Comparison of ENCODE assay signal across 1 cellular context in the genomic region with DNA sequence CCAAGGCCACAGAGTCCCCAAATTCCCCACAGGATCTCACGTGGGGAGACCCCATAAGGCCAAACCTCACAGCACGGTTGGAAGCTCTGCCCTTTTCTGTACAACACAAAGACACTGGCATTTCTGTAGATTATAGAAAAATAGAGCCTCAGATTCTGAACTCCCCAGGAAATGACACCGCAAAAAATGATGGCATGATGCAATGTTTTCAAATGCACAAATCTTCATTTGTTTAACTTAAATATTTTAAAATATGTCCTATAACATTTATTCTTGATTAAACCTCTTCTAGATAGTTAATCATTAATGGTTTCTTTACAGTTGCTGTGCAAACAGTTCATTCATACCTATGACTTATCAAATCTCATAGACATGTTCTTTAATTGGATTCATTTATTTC.
TF ChIP-seq lines count a peak whose summit lies in the region.

No MANE protein-coding gene starts in this region.

TF ChIP-seq in GM23338, 12 proteins besides CTCF, POLR2A, EP300 and RAD21 (continued from another document):
- TF ChIP-seq, protein P1, sequence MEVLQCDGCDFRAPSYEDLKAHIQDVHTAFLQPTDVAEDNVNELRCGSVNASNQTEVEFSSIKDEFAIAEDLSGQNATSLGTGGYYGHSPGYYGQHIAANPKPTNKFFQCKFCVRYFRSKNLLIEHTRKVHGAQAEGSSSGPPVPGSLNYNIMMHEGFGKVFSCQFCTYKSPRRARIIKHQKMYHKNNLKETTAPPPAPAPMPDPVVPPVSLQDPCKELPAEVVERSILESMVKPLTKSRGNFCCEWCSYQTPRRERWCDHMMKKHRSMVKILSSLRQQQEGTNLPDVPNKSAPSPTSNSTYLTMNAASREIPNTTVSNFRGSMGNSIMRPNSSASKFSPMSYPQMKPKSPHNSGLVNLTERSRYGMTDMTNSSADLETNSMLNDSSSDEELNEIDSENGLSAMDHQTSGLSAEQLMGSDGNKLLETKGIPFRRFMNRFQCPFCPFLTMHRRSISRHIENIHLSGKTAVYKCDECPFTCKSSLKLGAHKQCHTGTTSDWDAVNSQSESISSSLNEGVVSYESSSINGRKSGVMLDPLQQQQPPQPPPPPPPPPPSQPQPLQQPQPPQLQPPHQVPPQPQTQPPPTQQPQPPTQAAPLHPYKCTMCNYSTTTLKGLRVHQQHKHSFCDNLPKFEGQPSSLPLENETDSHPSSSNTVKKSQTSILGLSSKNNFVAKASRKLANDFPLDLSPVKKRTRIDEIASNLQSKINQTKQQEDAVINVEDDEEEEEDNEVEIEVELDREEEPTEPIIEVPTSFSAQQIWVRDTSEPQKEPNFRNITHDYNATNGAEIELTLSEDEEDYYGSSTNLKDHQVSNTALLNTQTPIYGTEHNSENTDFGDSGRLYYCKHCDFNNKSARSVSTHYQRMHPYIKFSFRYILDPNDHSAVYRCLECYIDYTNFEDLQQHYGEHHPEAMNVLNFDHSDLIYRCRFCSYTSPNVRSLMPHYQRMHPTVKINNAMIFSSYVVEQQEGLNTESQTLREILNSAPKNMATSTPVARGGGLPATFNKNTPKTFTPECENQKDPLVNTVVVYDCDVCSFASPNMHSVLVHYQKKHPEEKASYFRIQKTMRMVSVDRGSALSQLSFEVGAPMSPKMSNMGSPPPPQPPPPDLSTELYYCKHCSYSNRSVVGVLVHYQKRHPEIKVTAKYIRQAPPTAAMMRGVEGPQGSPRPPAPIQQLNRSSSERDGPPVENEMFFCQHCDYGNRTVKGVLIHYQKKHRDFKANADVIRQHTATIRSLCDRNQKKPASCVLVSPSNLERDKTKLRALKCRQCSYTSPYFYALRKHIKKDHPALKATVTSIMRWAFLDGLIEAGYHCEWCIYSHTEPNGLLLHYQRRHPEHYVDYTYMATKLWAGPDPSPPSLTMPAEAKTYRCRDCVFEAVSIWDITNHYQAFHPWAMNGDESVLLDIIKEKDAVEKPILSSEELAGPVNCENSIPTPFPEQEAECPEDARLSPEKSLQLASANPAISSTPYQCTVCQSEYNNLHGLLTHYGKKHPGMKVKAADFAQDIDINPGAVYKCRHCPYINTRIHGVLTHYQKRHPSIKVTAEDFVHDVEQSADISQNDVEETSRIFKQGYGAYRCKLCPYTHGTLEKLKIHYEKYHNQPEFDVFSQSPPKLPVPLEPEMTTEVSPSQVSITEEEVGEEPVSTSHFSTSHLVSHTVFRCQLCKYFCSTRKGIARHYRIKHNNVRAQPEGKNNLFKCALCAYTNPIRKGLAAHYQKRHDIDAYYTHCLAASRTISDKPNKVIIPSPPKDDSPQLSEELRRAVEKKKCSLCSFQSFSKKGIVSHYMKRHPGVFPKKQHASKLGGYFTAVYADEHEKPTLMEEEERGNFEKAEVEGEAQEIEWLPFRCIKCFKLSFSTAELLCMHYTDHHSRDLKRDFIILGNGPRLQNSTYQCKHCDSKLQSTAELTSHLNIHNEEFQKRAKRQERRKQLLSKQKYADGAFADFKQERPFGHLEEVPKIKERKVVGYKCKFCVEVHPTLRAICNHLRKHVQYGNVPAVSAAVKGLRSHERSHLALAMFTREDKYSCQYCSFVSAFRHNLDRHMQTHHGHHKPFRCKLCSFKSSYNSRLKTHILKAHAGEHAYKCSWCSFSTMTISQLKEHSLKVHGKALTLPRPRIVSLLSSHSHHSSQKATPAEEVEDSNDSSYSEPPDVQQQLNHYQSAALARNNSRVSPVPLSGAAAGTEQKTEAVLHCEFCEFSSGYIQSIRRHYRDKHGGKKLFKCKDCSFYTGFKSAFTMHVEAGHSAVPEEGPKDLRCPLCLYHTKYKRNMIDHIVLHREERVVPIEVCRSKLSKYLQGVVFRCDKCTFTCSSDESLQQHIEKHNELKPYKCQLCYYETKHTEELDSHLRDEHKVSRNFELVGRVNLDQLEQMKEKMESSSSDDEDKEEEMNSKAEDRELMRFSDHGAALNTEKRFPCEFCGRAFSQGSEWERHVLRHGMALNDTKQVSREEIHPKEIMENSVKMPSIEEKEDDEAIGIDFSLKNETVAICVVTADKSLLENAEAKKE (CRISPR knock-in tag; IDR thresholded peaks at IDR 0.05): no peak
- TF ChIP-seq EZH2 (IDR thresholded peaks at IDR 0.05; ENCODE audit: low read depth, unreplicated experiment) (no peak), ZNF114 (CRISPR knock-in tag; IDR thresholded peaks at IDR 0.05) (no peak), NANOG (IDR thresholded peaks at IDR 0.05; ENCODE audit: borderline replicate concordance) (no peak)
- TF ChIP-seq, protein P2, sequence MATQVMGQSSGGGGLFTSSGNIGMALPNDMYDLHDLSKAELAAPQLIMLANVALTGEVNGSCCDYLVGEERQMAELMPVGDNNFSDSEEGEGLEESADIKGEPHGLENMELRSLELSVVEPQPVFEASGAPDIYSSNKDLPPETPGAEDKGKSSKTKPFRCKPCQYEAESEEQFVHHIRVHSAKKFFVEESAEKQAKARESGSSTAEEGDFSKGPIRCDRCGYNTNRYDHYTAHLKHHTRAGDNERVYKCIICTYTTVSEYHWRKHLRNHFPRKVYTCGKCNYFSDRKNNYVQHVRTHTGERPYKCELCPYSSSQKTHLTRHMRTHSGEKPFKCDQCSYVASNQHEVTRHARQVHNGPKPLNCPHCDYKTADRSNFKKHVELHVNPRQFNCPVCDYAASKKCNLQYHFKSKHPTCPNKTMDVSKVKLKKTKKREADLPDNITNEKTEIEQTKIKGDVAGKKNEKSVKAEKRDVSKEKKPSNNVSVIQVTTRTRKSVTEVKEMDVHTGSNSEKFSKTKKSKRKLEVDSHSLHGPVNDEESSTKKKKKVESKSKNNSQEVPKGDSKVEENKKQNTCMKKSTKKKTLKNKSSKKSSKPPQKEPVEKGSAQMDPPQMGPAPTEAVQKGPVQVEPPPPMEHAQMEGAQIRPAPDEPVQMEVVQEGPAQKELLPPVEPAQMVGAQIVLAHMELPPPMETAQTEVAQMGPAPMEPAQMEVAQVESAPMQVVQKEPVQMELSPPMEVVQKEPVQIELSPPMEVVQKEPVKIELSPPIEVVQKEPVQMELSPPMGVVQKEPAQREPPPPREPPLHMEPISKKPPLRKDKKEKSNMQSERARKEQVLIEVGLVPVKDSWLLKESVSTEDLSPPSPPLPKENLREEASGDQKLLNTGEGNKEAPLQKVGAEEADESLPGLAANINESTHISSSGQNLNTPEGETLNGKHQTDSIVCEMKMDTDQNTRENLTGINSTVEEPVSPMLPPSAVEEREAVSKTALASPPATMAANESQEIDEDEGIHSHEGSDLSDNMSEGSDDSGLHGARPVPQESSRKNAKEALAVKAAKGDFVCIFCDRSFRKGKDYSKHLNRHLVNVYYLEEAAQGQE (IDR thresholded peaks at IDR 0.05; ENCODE audit: unreplicated experiment): no peak
